In the genomic region with DNA sequence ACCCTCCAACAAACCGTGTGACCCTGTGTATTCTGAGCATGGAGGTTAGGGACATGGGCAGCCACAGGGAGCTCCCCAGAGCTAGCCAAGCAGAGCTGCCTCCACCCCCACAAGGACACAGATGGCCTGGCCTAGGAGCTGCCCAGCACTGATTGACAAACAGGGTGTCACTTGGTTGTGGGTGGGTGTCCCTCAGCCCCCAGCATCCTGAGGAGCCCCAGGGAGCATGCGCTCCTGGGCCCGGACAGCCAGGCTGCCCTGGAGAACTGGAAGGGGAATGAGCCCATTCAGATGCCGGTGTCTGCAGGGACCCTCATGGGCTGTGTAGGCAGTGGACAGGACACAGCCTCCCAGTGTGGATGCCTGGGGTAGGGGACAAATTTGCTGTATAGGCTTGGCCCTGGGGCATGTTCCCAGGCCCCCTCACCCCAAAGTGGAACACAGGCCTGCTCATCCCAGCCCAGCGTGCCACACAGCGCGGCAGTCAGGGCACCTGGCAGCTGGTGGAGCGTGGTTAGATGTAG, we compare ENCODE assay signal across 28 cellular contexts.
DNase-seq lines count a peak whose midpoint lies in the region; ATAC-seq and TF ChIP-seq lines count a peak whose summit lies in the region.
"Had no signal": no experiment of that assay in that cellular context is flagged by ENCODE, and none has a peak within 500 bp of the region (broad histone marks: within the 10 kb centered on the region; RNA-seq: fewer than 3 reads in every experiment).

No MANE protein-coding gene starts in this region.

- BruUV-seq in Calu3 (replicated peaks; lab: Mats Ljungman, UMichigan), result no TSS peak

- peaks cover 0 to 2% of the 10 kb centered on the region in 2 donors for H3K27me3 Mint-ChIP-seq in natural killer cell treated with Interleukin-12 subunit alpha and Interleukin-12 subunit beta and Interleukin-15 and Interleukin-18, amount 100 ng/mL, for 72 hours
- H3K27me3 Mint-ChIP-seq in natural killer cell (ENCODE audit: low read depth in 2 of 2) (peaks cover 0 to 4% of the 10 kb centered on the region in 2 donors), GM23338 (ENCODE audit: insufficient read depth, low read depth, poor library complexity) (peaks cover 3% of the 10 kb centered on the region), Calu3 (ENCODE audit: unreplicated experiment) (no peaks in the 10 kb centered on the region)
- no peaks in the 10 kb centered on the region for H3K27me3 Mint-ChIP-seq in activated T-cell treated with anti-CD3 and anti-CD28 coated beads, Interleukin-2, amount 50 U/mL, for 4 hours (ENCODE audit: low read depth)
- H3K27me3 Mint-ChIP-seq: CD4-positive, alpha-beta T cell had no signal

- no peak overlapping the region for H3K27ac Mint-ChIP-seq in natural killer cell treated with Interleukin-12 subunit alpha and Interleukin-12 subunit beta and Interleukin-15 and Interleukin-18, amount 100 ng/mL, for 72 hours
- no peak overlapping the region for H3K27ac Mint-ChIP-seq in natural killer cell
- H3K27ac Mint-ChIP-seq in GM23338, result no peak overlapping the region
- H3K27ac Mint-ChIP-seq in Calu3 (ENCODE audit: unreplicated experiment), result no peak overlapping the region
- H3K27ac Mint-ChIP-seq: activated CD8-positive, alpha-beta T cell treated with anti-CD3 and anti-CD28 coated beads, Interleukin-2, amount 10 ng/mL, durations not matched to agents 7 days and 5 days; activated naive CD4-positive, alpha-beta T cell treated with anti-CD3 and anti-CD28 coated beads, Interleukin-2, amount 50 U/mL, for 24 hours; CD4-positive, alpha-beta T cell; IgD-negative memory B cell; immature natural killer cell; naive B cell; type B pancreatic cell had no signal

- peaks cover 3 to 11% of the 10 kb centered on the region in 2 donors for H3K4me1 Mint-ChIP-seq in natural killer cell treated with Interleukin-12 subunit alpha and Interleukin-12 subunit beta and Interleukin-15 and Interleukin-18, amount 100 ng/mL, for 72 hours (ENCODE audit: low read depth in 2 of 2)
- H3K4me1 Mint-ChIP-seq in natural killer cell, result peaks cover 8 to 11% of the 10 kb centered on the region in 2 donors
- H3K4me1 Mint-ChIP-seq in GM23338, result peaks cover 13% of the 10 kb centered on the region
- peaks cover 14% of the 10 kb centered on the region for H3K4me1 Mint-ChIP-seq in activated T-cell treated with anti-CD3 and anti-CD28 coated beads, Interleukin-2, amount 50 U/mL, for 4 hours (ENCODE audit: low read depth)
- no peaks in the 10 kb centered on the region for H3K4me1 Mint-ChIP-seq in Calu3 (ENCODE audit: low read depth, unreplicated experiment)
- H3K4me1 Mint-ChIP-seq: IgD-negative memory B cell had no signal

- H3K4me1 ChIP-seq in right lobe of liver (no peaks in the 10 kb centered on the region), GM23338 (ENCODE audit: insufficient read depth) (peaks cover 9% of the 10 kb centered on the region)
- H3K4me1 ChIP-seq in effector memory CD4-positive, alpha-beta T cell (ENCODE audit: control insufficient read depth, insufficient read depth, low read length, poor library complexity, severe bottlenecking), result peaks cover 7% of the 10 kb centered on the region

- no peaks in the 10 kb centered on the region for H3K27me3 ChIP-seq in right lobe of liver
- H3K27me3 ChIP-seq in GM23338 (ENCODE audit: insufficient read depth), result no peaks in the 10 kb centered on the region
- no peaks in the 10 kb centered on the region for H3K27me3 ChIP-seq in effector memory CD4-positive, alpha-beta T cell (replicated peaks; ENCODE audit: control insufficient read depth, insufficient read depth, low read length, poor library complexity, severe bottlenecking)
- H3K27me3 ChIP-seq: left lung, ovary, SJCRH30 had no signal

- no peak overlapping the region for H3K4me3 ChIP-seq in right lobe of liver
- no peak overlapping the region for H3K4me3 ChIP-seq in GM23338
- no peak overlapping the region for H3K4me3 ChIP-seq in effector memory CD4-positive, alpha-beta T cell (ENCODE audit: insufficient read depth, low read depth, low read length, poor library complexity, severe bottlenecking)
- H3K4me3 ChIP-seq: left lung, ovary, SJCRH30, smooth muscle cell had no signal

- H3K4me2 ChIP-seq in GM23338, result no peak overlapping the region
- H3K4me2 ChIP-seq: smooth muscle cell had no signal

- H3K79me2 ChIP-seq in GM23338 (replicated peaks; ENCODE audit: insufficient read depth), result no peaks in the 10 kb centered on the region

- H2AFZ ChIP-seq in GM23338, result no peak overlapping the region

- H4K20me1 ChIP-seq in GM23338 (replicated peaks; ENCODE audit: insufficient read depth), result no peaks in the 10 kb centered on the region

- no peaks in the 10 kb centered on the region for H3K9me3 Mint-ChIP-seq in natural killer cell treated with Interleukin-12 subunit alpha and Interleukin-12 subunit beta and Interleukin-15 and Interleukin-18, amount 100 ng/mL, for 72 hours
- H3K9me3 Mint-ChIP-seq in natural killer cell, result no peaks in the 10 kb centered on the region
- no peaks in the 10 kb centered on the region for H3K9me3 Mint-ChIP-seq in GM23338
- H3K9me3 Mint-ChIP-seq in activated T-cell treated with anti-CD3 and anti-CD28 coated beads, Interleukin-2, amount 50 U/mL, for 4 hours, result no peaks in the 10 kb centered on the region
- no peaks in the 10 kb centered on the region for H3K9me3 Mint-ChIP-seq in Calu3 (ENCODE audit: low read depth, unreplicated experiment)
- H3K9me3 Mint-ChIP-seq: activated naive CD4-positive, alpha-beta T cell treated with anti-CD3 and anti-CD28 coated beads, Interleukin-2, amount 50 U/mL, for 24 hours; CD4-positive, alpha-beta T cell; IgD-negative memory B cell; immature natural killer cell; naive B cell; type B pancreatic cell had no signal

- H3K27ac ChIP-seq in right lobe of liver, result no peak overlapping the region
- no peak overlapping the region for H3K27ac ChIP-seq in GM23338 (ENCODE audit: low read depth)
- H3K27ac ChIP-seq in effector memory CD4-positive, alpha-beta T cell (ENCODE audit: insufficient read depth, low read length, poor library complexity, severe bottlenecking), result no peak overlapping the region
- H3K27ac ChIP-seq: epithelial cell of prostate, ovary, SJCRH30 had no signal

- H3K9me2 ChIP-seq in GM23338 (ENCODE audit: insufficient read depth), result no peaks in the 10 kb centered on the region

- H3K36me3 ChIP-seq in right lobe of liver (peaks cover 0 to under 1% (median 0%) of the 10 kb centered on the region in 4 donors), GM23338 (ENCODE audit: insufficient read depth) (no peaks in the 10 kb centered on the region)
- H3K36me3 ChIP-seq in effector memory CD4-positive, alpha-beta T cell (ENCODE audit: control insufficient read depth, insufficient read depth, low read length), result no peaks in the 10 kb centered on the region
- H3K36me3 ChIP-seq: ovary, SJCRH30 had no signal

- TF ChIP-seq POLR2A in right lobe of liver (IDR thresholded peaks at IDR 0.05), result no peak

- intact Hi-C loops in natural killer cell (cut with micrococcal nuclease) (no loop called here), right lobe of liver (cut with DNase I) (loop anchor here in 1 of 2 donors (10.0 kb wide), 1 partner anchor 184 kb away; no protein-coding TSS in a partner anchor), sciatic nerve (cut with DNase I) (loop anchor here (5.0 kb wide), 1 partner anchor 1312 kb away; no protein-coding TSS in a partner anchor), Calu3 (cut with micrococcal nuclease; ENCODE audit: unreplicated experiment) (no loop called here)

- H3K9me3 ChIP-seq in right lobe of liver, result no peaks in the 10 kb centered on the region
- no peaks in the 10 kb centered on the region for H3K9me3 ChIP-seq in effector memory CD4-positive, alpha-beta T cell (ENCODE audit: control insufficient read depth, low read length)
- H3K9me3 ChIP-seq: left lung, ovary, SJCRH30 had no signal

- TF ChIP-seq CTCF in natural killer cell (IDR thresholded peaks at IDR 0.05) (no peak), right lobe of liver (IDR thresholded peaks at IDR 0.05) (no peak), GM23338 (conservative IDR thresholded peaks at IDR 0.05; ENCODE audit: low read depth in 2 of 2) (no peak), Calu3 (IDR thresholded peaks at IDR 0.05; ENCODE audit: unreplicated experiment) (no peak)

- WGBS in right lobe of liver (ENCODE audit: insufficient coverage, low coverage, low lambda C conversion rate, missing lambda C conversion rate), result no CpG with 5 or more reads among the region's 8 CpGs

- no peaks in the 10 kb centered on the region for H3K36me3 Mint-ChIP-seq in natural killer cell treated with Interleukin-12 subunit alpha and Interleukin-12 subunit beta and Interleukin-15 and Interleukin-18, amount 100 ng/mL, for 72 hours
- H3K36me3 Mint-ChIP-seq in natural killer cell (no peaks in the 10 kb centered on the region), GM23338 (ENCODE audit: low read depth) (no peaks in the 10 kb centered on the region), Calu3 (ENCODE audit: insufficient read depth, unreplicated experiment) (no peaks in the 10 kb centered on the region)
- no peaks in the 10 kb centered on the region for H3K36me3 Mint-ChIP-seq in activated T-cell treated with anti-CD3 and anti-CD28 coated beads, Interleukin-2, amount 50 U/mL, for 4 hours (ENCODE audit: insufficient read depth)
- H3K36me3 Mint-ChIP-seq: activated naive CD4-positive, alpha-beta T cell treated with anti-CD3 and anti-CD28 coated beads, Interleukin-2, amount 50 U/mL, for 24 hours; IgD-negative memory B cell; immature natural killer cell; naive B cell; type B pancreatic cell had no signal

- CTCF ChIA-PET in Calu3 (lab: Charles Lee), result no interaction called here

- H3F3A ChIP-seq in GM23338 (replicated peaks; ENCODE audit: low read depth), result no peaks in the 10 kb centered on the region

- peak; percentile 15 to 43 for ATAC-seq in natural killer cell treated with Interleukin-12 subunit alpha and Interleukin-12 subunit beta and Interleukin-15 and Interleukin-18, amount 100 ng/mL, for 72 hours
- ATAC-seq in natural killer cell, result no peak
- ATAC-seq in right lobe of liver, result peak; percentile 13 to 33 (median 15)
- ATAC-seq in sciatic nerve, result peak; percentile 19
- ATAC-seq in GM23338, result no peak
- no peak for ATAC-seq in activated T-cell treated with anti-CD3 and anti-CD28 coated beads, Interleukin-2, amount 50 U/mL, for 4 hours
- ATAC-seq: activated CD8-positive, alpha-beta T cell treated with anti-CD3 and anti-CD28 coated beads, Interleukin-2, amount 10 ng/mL, durations not matched to agents 7 days and 5 days; left lung had no signal

- no peak overlapping the region for H3K4me3 Mint-ChIP-seq in natural killer cell treated with Interleukin-12 subunit alpha and Interleukin-12 subunit beta and Interleukin-15 and Interleukin-18, amount 100 ng/mL, for 72 hours
- H3K4me3 Mint-ChIP-seq in natural killer cell, result no peak overlapping the region
- H3K4me3 Mint-ChIP-seq in GM23338, result no peak overlapping the region
- no peak overlapping the region for H3K4me3 Mint-ChIP-seq in activated T-cell treated with anti-CD3 and anti-CD28 coated beads, Interleukin-2, amount 50 U/mL, for 4 hours
- no peak overlapping the region for H3K4me3 Mint-ChIP-seq in Calu3 (ENCODE audit: low read depth, unreplicated experiment)
- H3K4me3 Mint-ChIP-seq: activated CD8-positive, alpha-beta T cell treated with anti-CD3 and anti-CD28 coated beads, Interleukin-2, amount 10 ng/mL, durations not matched to agents 7 days and 5 days; activated naive CD4-positive, alpha-beta T cell treated with anti-CD3 and anti-CD28 coated beads, Interleukin-2, amount 50 U/mL, for 24 hours; CD4-positive, alpha-beta T cell; IgD-negative memory B cell; immature natural killer cell; type B pancreatic cell had no signal

- DNase-seq in natural killer cell treated with Interleukin-12 subunit alpha and Interleukin-12 subunit beta and Interleukin-15 and Interleukin-18, amount 100 ng/mL, for 72 hours (ENCODE audit: low spot score), result no peak
- no peak for DNase-seq in natural killer cell
- no peak for DNase-seq in right lobe of liver
- DNase-seq in sciatic nerve (ENCODE audit: low spot score), result no peak
- DNase-seq in GM23338 (ENCODE audit: low spot score), result no peak
- no peak for DNase-seq in activated T-cell treated with anti-CD3 and anti-CD28 coated beads, Interleukin-2, amount 50 U/mL, for 4 hours
- no peak for DNase-seq in effector memory CD4-positive, alpha-beta T cell
- no peak for DNase-seq in Calu3
- DNase-seq: activated CD8-positive, alpha-beta T cell treated with anti-CD3 and anti-CD28 coated beads, Interleukin-2, amount 10 ng/mL, durations not matched to agents 7 days and 5 days; activated T-cell treated with anti-CD3 and anti-CD28 coated beads for 4 hours; amniotic stem cell; CD4-positive, alpha-beta T cell; effector CD8-positive, alpha-beta T cell; immature natural killer cell; naive B cell; NCI-H146; NCI-H446 treated with DMSO at 0.1 percent for 48 hours; NCI-H774; ovary; SJCRH30; stimulated activated CD4-positive, alpha-beta T cell treated with anti-CD3 and anti-CD28 coated beads, Interleukin-2, amount 100 ng/mL, for 24 hours; SW 1271 had no signal

Comparison
In these comparisons a context has a peak if more than half of its experiments do, and no peak if none do; other contexts are left out.
1. ATAC-seq: peak in natural killer cell treated with Interleukin-12 subunit alpha and Interleukin-12 subunit beta and Interleukin-15 and Interleukin-18, amount 100 ng/mL, for 72 hours (2 of 2), right lobe of liver (4 of 4) and sciatic nerve (single experiment); none in natural killer cell (0 of 3), GM23338 (single experiment) and activated T-cell treated with anti-CD3 and anti-CD28 coated beads, Interleukin-2, amount 50 U/mL, for 4 hours (0 of 2).